In the genomic region with DNA sequence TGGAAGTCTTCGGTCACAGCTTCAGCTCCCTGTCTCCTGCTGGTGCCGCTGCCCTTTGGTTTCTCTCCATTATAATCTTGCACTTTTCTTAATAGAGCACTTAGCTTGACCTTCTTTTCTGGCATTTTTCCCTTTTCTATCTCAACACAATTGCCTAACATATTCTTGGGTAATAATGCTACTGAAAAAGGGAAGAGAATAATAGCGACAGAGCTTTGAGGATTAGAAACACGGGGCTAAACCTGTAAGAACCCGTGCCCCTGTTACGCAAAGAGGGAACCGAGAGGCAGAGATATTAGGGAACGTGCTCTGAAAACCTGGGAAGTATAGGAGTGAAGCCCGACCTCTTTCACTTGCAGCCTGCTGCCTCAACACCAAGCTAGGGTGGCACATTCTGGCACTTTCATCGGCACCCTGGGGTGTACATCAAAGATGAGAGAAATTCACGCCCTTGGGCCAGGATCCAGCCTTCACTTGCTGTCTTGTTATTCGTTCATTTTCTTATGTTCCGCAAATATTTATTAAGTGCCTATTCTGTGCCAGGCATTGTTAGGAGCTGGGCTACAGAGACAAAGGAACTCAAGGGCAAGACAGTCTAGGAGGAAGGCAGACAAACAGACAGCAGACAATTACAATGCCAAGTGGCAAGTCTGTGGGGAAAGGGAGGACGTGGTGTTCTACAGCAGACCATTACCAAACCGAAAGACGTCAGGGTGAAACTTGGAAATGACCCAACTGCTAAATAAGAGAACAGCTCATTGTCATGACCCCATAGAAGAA, we compare ENCODE assay signal across 10 cellular contexts. TPM values are rescaled to one million over a fixed set of nuclear protein-coding genes. Genes with fewer than 3 reads are reported as not detected.
DNase-seq lines count a peak whose midpoint lies in the region; ATAC-seq and TF ChIP-seq lines count a peak whose summit lies in the region.
"Had no signal": no experiment of that assay in that cellular context is flagged by ENCODE, and none has a peak within 500 bp of the region (broad histone marks: within the 10 kb centered on the region; RNA-seq: fewer than 3 reads in every experiment).

No MANE protein-coding gene starts in this region.

- H3K4me1 ChIP-seq in OCI-LY3 (ENCODE audit: low read length) (peaks cover 46% of the 10 kb centered on the region), esophagus muscularis mucosa (peaks cover 0 to 10% (median 0%) of the 10 kb centered on the region in 4 donors), neutrophil (ENCODE audit: control insufficient read depth in 1 of 2, insufficient read depth in 1 of 2, low read depth in 1 of 2, low read length in 1 of 2) (peaks cover 43 to 58% of the 10 kb centered on the region in 2 experiments)

- H3K27me3 ChIP-seq in OCI-LY3 (ENCODE audit: low read depth, low read length) (peaks cover 10% of the 10 kb centered on the region), esophagus muscularis mucosa (peaks cover 0 to 5% (median 0%) of the 10 kb centered on the region in 4 donors), neutrophil (no peaks in the 10 kb centered on the region)

- H3K4me2 ChIP-seq in OCI-LY3 (ENCODE audit: low read length): peak overlapping the region; percentile 84

- no peaks in the 10 kb centered on the region for H3K79me2 ChIP-seq in OCI-LY3 (ENCODE audit: low read length)

- peak overlapping the region; percentile 49; the same call in 1 of the 2 replicates for H3K9ac ChIP-seq in OCI-LY3 (ENCODE audit: low read length)

- H3K36me3 ChIP-seq in OCI-LY3 (replicated peaks; ENCODE audit: low read depth, low read length) (no peaks in the 10 kb centered on the region), esophagus muscularis mucosa (no peaks in the 10 kb centered on the region), neutrophil (no peaks in the 10 kb centered on the region)

- H3K4me3 ChIP-seq in OCI-LY3 (ENCODE audit: low read length) (peak overlapping the region; percentile 66), esophagus muscularis mucosa (no peak overlapping the region), neutrophil (ENCODE audit: low read depth in 1 of 2, low read length in 1 of 2) (peak overlapping the region; percentile 17 to 35)

- 75% methylated on average over 16 of the region's 16 CpGs for WGBS in esophagus muscularis mucosa

- H3K27ac ChIP-seq in OCI-LY3 (ENCODE audit: low read length) (peak overlapping the region; percentile 71), esophagus muscularis mucosa (replicated peaks in 1 of 4) (peak overlapping the region in 3 of 4 donors; percentile 35 to 58 (median 49)), neutrophil (peak overlapping the region; percentile 90)

- no peak for TF ChIP-seq POLR2A in esophagus muscularis mucosa (IDR thresholded peaks at IDR 0.05; ENCODE audit: low read depth)

- peak; percentile 61 for TF ChIP-seq EP300 in esophagus muscularis mucosa (IDR thresholded peaks at IDR 0.05)

- DNase-seq in Ammon's horn (ENCODE audit: low spot score) (peak; percentile 60), esophagus muscularis mucosa (ENCODE audit: extremely low spot score) (no peak), NCI-H345 (lab: John Stamatoyannopoulos, UW) (no peak)
- DNase-seq in activated T-cell treated with anti-CD3 and anti-CD28 coated beads, Interleukin-2, amount 50 U/mL, for 1 hour: no peak
- DNase-seq: foreskin fibroblast had no signal

- intact Hi-C loops in esophagus muscularis mucosa (cut with DNase I): no loop called here

- ATAC-seq in HG03159 (IDR thresholded peaks at IDR 0.05; ENCODE audit: unreplicated experiment) (no peak), GM19328 (IDR thresholded peaks at IDR 0.05; ENCODE audit: unreplicated experiment) (no peak)

- H3K9me3 ChIP-seq in OCI-LY3 (ENCODE audit: insufficient read depth, low read length) (no peaks in the 10 kb centered on the region), esophagus muscularis mucosa (no peaks in the 10 kb centered on the region), neutrophil (no peaks in the 10 kb centered on the region)

- H2AFZ ChIP-seq in OCI-LY3 (ENCODE audit: low read depth, low read length): 0 out of 2 replicates have a peak overlapping the region, but pooled peaks have one; percentile 26

- no peak for TF ChIP-seq CTCF in OCI-LY3 (IDR thresholded peaks at IDR 0.05; ENCODE audit: low read depth, low read length)
- TF ChIP-seq CTCF in esophagus muscularis mucosa (IDR thresholded peaks at IDR 0.05): no peak
- no peak for TF ChIP-seq CTCF in neutrophil (IDR thresholded peaks at IDR 0.05)

- no peaks in the 10 kb centered on the region for H4K20me1 ChIP-seq in OCI-LY3 (ENCODE audit: insufficient read depth, low read length)

RNA-seq across cellular contexts. Expression of a gene that starts 33.0 kb away (rescaled TPM):
- total RNA-seq in esophagus muscularis mucosa: not detected
- total RNA-seq: lung microvascular endothelial cell had no signal

RNA-seq across cellular contexts. Expression of a gene that starts 46.4 kb away (rescaled TPM):
- 10 to 100 TPM; 51.3 to 97.2 (median 77.5) TPM for total RNA-seq in esophagus muscularis mucosa

Comparison
In these comparisons a context has a peak if more than half of its experiments do, and no peak if none do; other contexts are left out.
1. H3K4me3 ChIP-seq: peak in OCI-LY3 (single experiment) and neutrophil (2 of 2); none in esophagus muscularis mucosa (0 of 4).
2. Peak in every context shown above with its lines, with median percentiles within 50 percentile points of each other: H3K27ac ChIP-seq.